Comparison of ENCODE assay signal across 20 cellular contexts in genomic region chr19:41339936-41340335, GRCh38. TPM values are rescaled to one million over a fixed set of nuclear protein-coding genes. Genes with fewer than 3 reads are reported as not detected.
A peak's percentile ranks its signal among the peaks of the same experiment; 100 is the strongest.
DNase-seq lines count a peak whose midpoint lies in the region; ATAC-seq, FAIRE-seq and TF ChIP-seq lines count a peak whose summit lies in the region.
"Had no signal": no experiment of that assay in that cellular context is flagged by ENCODE, and none has a peak within 500 bp of the region (broad histone marks: within the 10 kb centered on the region; RNA-seq: fewer than 3 reads in every experiment).

No MANE protein-coding gene starts in this region.

- ATAC-seq in IMR-90 (ENCODE audit: low read depth) = peak; percentile 62
- ATAC-seq in GM19395 (IDR thresholded peaks at IDR 0.05; ENCODE audit: unreplicated experiment) = no peak
- no peak for ATAC-seq in foreskin keratinocyte
- ATAC-seq: left colon had no signal

- no TSS peak for BruUV-seq in IMR-90 (replicated peaks; lab: Mats Ljungman, UMichigan)

- H3K79me1 ChIP-seq in IMR-90 (ENCODE audit: low read depth in 1 of 2, low read length in 2 of 2) = peaks cover 16 to 47% of the 10 kb centered on the region in 2 experiments

- no peak overlapping the region for H4K8ac ChIP-seq in IMR-90 (ENCODE audit: low read depth in 2 of 2, low read length in 2 of 2)

- H3K79me2 ChIP-seq in astrocyte (ENCODE audit: insufficient read depth, low read length) = peaks cover 18% of the 10 kb centered on the region

- H2BK15ac ChIP-seq in IMR-90 (ENCODE audit: low read depth, low read length) = no peak overlapping the region

- H3K36me3 ChIP-seq in CD4-positive, alpha-beta memory T cell (ENCODE audit: insufficient read depth, low read length) = peaks cover 66% of the 10 kb centered on the region
- H3K36me3 ChIP-seq in IMR-90 (ENCODE audit: control insufficient read depth, insufficient read depth, low read length) (peaks cover 54% of the 10 kb centered on the region), astrocyte (ENCODE audit: insufficient read depth, low read length) (peaks cover 30% of the 10 kb centered on the region), mesodermal cell (ENCODE audit: control insufficient read depth, insufficient read depth, low read length) (peaks cover 90% of the 10 kb centered on the region), prostate gland (no peaks in the 10 kb centered on the region)
- H3K36me3 ChIP-seq: transverse colon had no signal

- H3K4me3 ChIP-seq in CD4-positive, alpha-beta memory T cell (ENCODE audit: low read length in 2 of 2) = no peak overlapping the region
- H3K4me3 ChIP-seq in IMR-90 (ENCODE audit: insufficient read depth, low read depth, low read length) (no peak overlapping the region), astrocyte (ENCODE audit: insufficient read depth, low read depth, low read length) (no peak overlapping the region), mesodermal cell (ENCODE audit: extremely low read depth, insufficient read depth, low read length, poor library complexity, severe bottlenecking) (no peak overlapping the region), lower leg skin (ENCODE audit: low read depth, poor library complexity, severe bottlenecking) (no peak overlapping the region), prostate gland (no peak overlapping the region)
- H3K4me3 ChIP-seq: right atrium auricular region, transverse colon had no signal

- no peaks in the 10 kb centered on the region; the same call in 1 of the 2 replicates for H3K9me1 ChIP-seq in IMR-90 (ENCODE audit: insufficient read depth, low read length)

- H2AK9ac ChIP-seq in IMR-90 (replicated peaks; ENCODE audit: low read depth, low read length, poor library complexity) = no peak overlapping the region

- H3K23ac ChIP-seq in IMR-90 (ENCODE audit: low read depth, low read length) = no peak overlapping the region

- peak overlapping the region in 1 of 8 donors; percentile 47 for H3K4me3 Mint-ChIP-seq in CD4-positive, alpha-beta memory T cell
- peak overlapping the region; percentile 69 for H3K4me3 Mint-ChIP-seq in astrocyte (ENCODE audit: unreplicated experiment)
- H3K4me3 Mint-ChIP-seq: activated CD4-positive, alpha-beta T cell treated with anti-CD3 and anti-CD28 coated beads, Interleukin-2, amount 10 ng/mL, durations not matched to agents 7 days and 5 days had no signal

- H4K20me1 ChIP-seq in IMR-90 (ENCODE audit: insufficient read depth, low read length) (peaks cover 30% of the 10 kb centered on the region), astrocyte (ENCODE audit: insufficient read depth, low read length) (peaks cover 70% of the 10 kb centered on the region)

- H3K4me1 ChIP-seq in CD4-positive, alpha-beta memory T cell (ENCODE audit: insufficient read depth, low read length) = peaks cover 43% of the 10 kb centered on the region
- H3K4me1 ChIP-seq in IMR-90 (ENCODE audit: control insufficient read depth, insufficient read depth, low read length) (no peaks in the 10 kb centered on the region), astrocyte (ENCODE audit: insufficient read depth, low read length) (no peaks in the 10 kb centered on the region), mesodermal cell (ENCODE audit: control insufficient read depth, insufficient read depth, low read length, poor library complexity, severe bottlenecking) (peaks cover 3% of the 10 kb centered on the region), prostate gland (replicated peaks) (no peaks in the 10 kb centered on the region), foreskin keratinocyte (no peaks in the 10 kb centered on the region)
- H3K4me1 ChIP-seq: right atrium auricular region had no signal

- no peaks in the 10 kb centered on the region for H3K27me3 ChIP-seq in CD4-positive, alpha-beta memory T cell (ENCODE audit: insufficient read depth, low read length)
- H3K27me3 ChIP-seq in IMR-90 (ENCODE audit: control insufficient read depth, insufficient read depth, low read length) = no peaks in the 10 kb centered on the region
- H3K27me3 ChIP-seq in astrocyte (ENCODE audit: insufficient read depth, low read length) = no peaks in the 10 kb centered on the region
- no peaks in the 10 kb centered on the region for H3K27me3 ChIP-seq in prostate gland (replicated peaks; ENCODE audit: insufficient read depth)
- H3K27me3 ChIP-seq in foreskin keratinocyte = no peaks in the 10 kb centered on the region
- H3K27me3 ChIP-seq: right atrium auricular region, transverse colon had no signal

- peak; percentile 26 for FAIRE-seq in astrocyte (lab: Jason Lieb, UNC)

- peak overlapping the region; percentile 42 to 79 (median 48) for H3K27ac Mint-ChIP-seq in CD4-positive, alpha-beta memory T cell
- peak overlapping the region; percentile 92 for H3K27ac Mint-ChIP-seq in astrocyte (ENCODE audit: unreplicated experiment)
- H3K27ac Mint-ChIP-seq: activated CD4-positive, alpha-beta T cell treated with anti-CD3 and anti-CD28 coated beads, Interleukin-2, amount 10 ng/mL, durations not matched to agents 7 days and 5 days had no signal

- H2AK5ac ChIP-seq in IMR-90 (ENCODE audit: low read depth, low read length) = no peak overlapping the region

- H4K5ac ChIP-seq in IMR-90 (ENCODE audit: low read depth, low read length) = no peak overlapping the region

- no peak overlapping the region for H3K56ac ChIP-seq in IMR-90 (ENCODE audit: extremely low read depth, insufficient read depth, low read length)

- intact Hi-C loops in CD4-positive, alpha-beta memory T cell (cut with micrococcal nuclease) = loop anchor here (1.0 kb wide), 1 partner anchor 12 kb away; no protein-coding TSS in a partner anchor
- intact Hi-C loops in IMR-90 (cut with micrococcal nuclease) = no loop called here
- intact Hi-C loops in lower leg skin (cut with DNase I; ENCODE audit: low total_unique reads) = no loop called here
- intact Hi-C loops in prostate gland (cut with DNase I) = no loop called here

- peaks cover 36 to 75% of the 10 kb centered on the region in 2 donors for H3K36me3 Mint-ChIP-seq in CD4-positive, alpha-beta memory T cell
- H3K36me3 Mint-ChIP-seq in astrocyte (ENCODE audit: low read depth, unreplicated experiment) = peaks cover 18% of the 10 kb centered on the region

- H3K4me1 Mint-ChIP-seq in CD4-positive, alpha-beta memory T cell = peaks cover 26 to 68% (median 40%) of the 10 kb centered on the region in 4 donors
- H3K4me1 Mint-ChIP-seq in astrocyte (ENCODE audit: low read depth, unreplicated experiment) = peaks cover 4% of the 10 kb centered on the region

- TF ChIP-seq POLR2A in IMR-90 (IDR thresholded peaks at IDR 0.05; ENCODE audit: low read depth, low read length) (no peak), lower leg skin (IDR thresholded peaks at IDR 0.05) (no peak), prostate gland (IDR thresholded peaks at IDR 0.05) (no peak)

- no peak overlapping the region for H3K14ac ChIP-seq in IMR-90 (replicated peaks; ENCODE audit: low read depth, low read length)

- in situ Hi-C loops in IMR-90 (cut with MboI; ENCODE audit: low sequenced_read_pairs) = no loop called here

- no peaks in the 10 kb centered on the region for H3K9me3 Mint-ChIP-seq in CD4-positive, alpha-beta memory T cell
- H3K9me3 Mint-ChIP-seq in astrocyte (ENCODE audit: unreplicated experiment) = no peaks in the 10 kb centered on the region
- H3K9me3 Mint-ChIP-seq: activated CD4-positive, alpha-beta T cell treated with anti-CD3 and anti-CD28 coated beads, Interleukin-2, amount 10 ng/mL, durations not matched to agents 7 days and 5 days; naive B cell had no signal

- H2BK120ac ChIP-seq in IMR-90 (ENCODE audit: low read depth, low read length) = no peak overlapping the region

- H3K18ac ChIP-seq in IMR-90 (ENCODE audit: low read depth, low read length) = no peak overlapping the region

- H4K91ac ChIP-seq in IMR-90 (ENCODE audit: insufficient read depth, low read depth, low read length) = no peak overlapping the region

- CTCF ChIA-PET in CD4-positive, alpha-beta memory T cell (lab: Charles Lee; ENCODE audit: partially characterized antibody) = interaction anchor here (4.3 kb wide), 1 partner anchor 12 kb away, joined by 19 read pairs; no protein-coding TSS in a partner anchor
- CTCF ChIA-PET in IMR-90 (lab: Yijun Ruan, JAX) = no interaction called here

- no peak overlapping the region for H3K4ac ChIP-seq in IMR-90 (ENCODE audit: low read depth, low read length)

- H3K27ac ChIP-seq in CD4-positive, alpha-beta memory T cell (ENCODE audit: low read depth, low read length) = no peak overlapping the region
- H3K27ac ChIP-seq in IMR-90 (ENCODE audit: insufficient read depth, low read length) = no peak overlapping the region
- no peak overlapping the region for H3K27ac ChIP-seq in astrocyte (ENCODE audit: low read depth, low read length)
- peak overlapping the region; percentile 36 for H3K27ac ChIP-seq in mesodermal cell (ENCODE audit: low read depth, low read length, severe bottlenecking)
- H3K27ac ChIP-seq in prostate gland = no peak overlapping the region
- H3K27ac ChIP-seq in foreskin keratinocyte = no peak overlapping the region
- H3K27ac ChIP-seq: C4-2B, right atrium auricular region, transverse colon had no signal

- H2BK20ac ChIP-seq in IMR-90 (ENCODE audit: low read depth, low read length) = no peak overlapping the region

- no peak overlapping the region for H2AFZ ChIP-seq in IMR-90 (replicated peaks; ENCODE audit: low read length, poor library complexity)
- H2AFZ ChIP-seq in astrocyte (ENCODE audit: low read depth, low read length) = no peak overlapping the region

- H2BK5ac ChIP-seq in IMR-90 (ENCODE audit: low read depth, low read length, poor library complexity, severe bottlenecking) = no peak overlapping the region

- no peaks in the 10 kb centered on the region for H3K27me3 Mint-ChIP-seq in CD4-positive, alpha-beta memory T cell
- H3K27me3 Mint-ChIP-seq in astrocyte (ENCODE audit: low read depth, unreplicated experiment) = no peaks in the 10 kb centered on the region
- H3K27me3 Mint-ChIP-seq: activated CD4-positive, alpha-beta T cell treated with anti-CD3 and anti-CD28 coated beads, Interleukin-2, amount 10 ng/mL, durations not matched to agents 7 days and 5 days; naive B cell had no signal

- no peak overlapping the region for H3K4me2 ChIP-seq in IMR-90 (ENCODE audit: low read depth, low read length)
- H3K4me2 ChIP-seq in astrocyte (ENCODE audit: low read length) = no peak overlapping the region

- no peak for TF ChIP-seq RAD21 in IMR-90 (IDR thresholded peaks at IDR 0.05; ENCODE audit: low read length)

- TF ChIP-seq CTCF in IMR-90 (conservative IDR thresholded peaks at IDR 0.05; ENCODE audit: low read depth, low read length) = no peak
- no peak for TF ChIP-seq CTCF in astrocyte (IDR thresholded peaks at IDR 0.05; ENCODE audit: insufficient read depth, low read depth, low read length)
- TF ChIP-seq CTCF in lower leg skin (IDR thresholded peaks at IDR 0.05) = no peak
- TF ChIP-seq CTCF in prostate gland (IDR thresholded peaks at IDR 0.05) = no peak
- no peak for TF ChIP-seq CTCF in foreskin keratinocyte (conservative IDR thresholded peaks at IDR 0.05)

- no peak for DNase-seq in CD4-positive, alpha-beta memory T cell
- DNase-seq in IMR-90 (peak; percentile 61), astrocyte (ENCODE audit: low read depth) (peak; percentile 48), lower leg skin (ENCODE audit: low spot score in 2 of 2) (no peak), prostate gland (ENCODE audit: low spot score) (no peak), foreskin keratinocyte (no peak)
- DNase-seq: activated CD4-positive, alpha-beta T cell treated with anti-CD3 and anti-CD28 coated beads, Interleukin-2, amount 10 ng/mL, durations not matched to agents 7 days and 5 days; GF-D8; GOT3; head of caudate nucleus; left colon; naive B cell; NCI-H1694; NCI-H526 treated with DMSO at 0.1 percent for 48 hours; stimulated activated CD4-positive, alpha-beta T cell treated with anti-CD3 and anti-CD28 coated beads, Interleukin-1b, Interleukin-23, amount 100 ng/mL, for 48 hours; transverse colon had no signal

- dilution Hi-C loops in IMR-90 (cut with HindIII; ENCODE audit: low sequenced_read_pairs, unreplicated experiment) = no loop called here

- no peaks in the 10 kb centered on the region for H3K9me3 ChIP-seq in CD4-positive, alpha-beta memory T cell (ENCODE audit: control insufficient read depth in 1 of 2, low read length in 2 of 2)
- H3K9me3 ChIP-seq in IMR-90 (ENCODE audit: control insufficient read depth, insufficient read depth, low read length) (no peaks in the 10 kb centered on the region), astrocyte (ENCODE audit: insufficient read depth, low read depth, low read length) (no peaks in the 10 kb centered on the region), mesodermal cell (ENCODE audit: control insufficient read depth, low read length) (no peaks in the 10 kb centered on the region), prostate gland (no peaks in the 10 kb centered on the region)
- H3K9me3 ChIP-seq: right atrium auricular region, transverse colon had no signal

- 96% methylated on average over 4 of the region's 5 CpGs; no CpG with 5 or more reads in 1 of the 2 experiments for WGBS in IMR-90 (ENCODE audit: extremely low coverage in 2 of 2, insufficient read length in 1 of 2), 2 experiments
- WGBS in mesodermal cell (ENCODE audit: insufficient coverage in 2 of 2), 2 experiments = 78 to 82% methylated on average over 4 to 5 of the region's 5 CpGs
- WGBS in lower leg skin, 2 donors = 94 to 96% methylated on average over 5 of the region's 5 CpGs
- WGBS in prostate gland = 99% methylated on average over 5 of the region's 5 CpGs

- H3K9ac ChIP-seq in IMR-90 (ENCODE audit: low read depth, low read length) (no peak overlapping the region), astrocyte (ENCODE audit: low read length) (no peak overlapping the region)

- POLR2A ChIA-PET in CD4-positive, alpha-beta memory T cell (lab: Charles Lee; ENCODE audit: partially characterized antibody) = interaction anchor here (1.0 to 1.6 kb wide), 3 partner anchors 9 to 76 kb away, joined by 4 read pairs; partner anchors contain the start of gene HNRNPUL1
- POLR2A ChIA-PET in IMR-90 (lab: Charles Lee; ENCODE audit: unreplicated experiment) = no interaction called here

RNA-seq across cellular contexts. Expression of gene TGFB1, which starts 13.8 kb away (rescaled TPM):
- 100 to 1,000 TPM; 136 to 143 TPM for total RNA-seq in CD4-positive, alpha-beta memory T cell
- 10 to 100 TPM; 28.1 to 83.7 TPM for polyA plus RNA-seq in CD4-positive, alpha-beta memory T cell
- total RNA-seq in IMR-90 (2012; rRNA removed) (3.2 and 3.9 TPM in 2 replicates), astrocyte (155 and 199 TPM in 2 replicates), lower leg skin (10 to 100 TPM; 11.4 to 26.9 (median 22.2) TPM), prostate gland (10 to 100 TPM in 1 of 2 donors, 1 to 10 TPM in 1; 9.7 to 32.4 TPM), foreskin keratinocyte (26.8 and 26.9 TPM in 2 replicates)
- polyA plus RNA-seq in IMR-90 (2012; rRNA removed) (26.7 and 27.8 TPM in 2 replicates), foreskin keratinocyte (51.3 and 52.5 TPM in 2 replicates)
- 26.6 and 36.6 TPM in 2 replicates for polyA plus RNA-seq in IMR-90 (2012; cell fraction: cytosol; rRNA removed)
- 47.5 and 90.5 TPM in 2 replicates for polyA plus RNA-seq in IMR-90 (2012; cell fraction: nucleus; rRNA removed; ENCODE audit: low replicate concordance)
- 344 TPM for polyA plus RNA-seq in mesodermal cell (2013, experiment 1 of 2)
- polyA plus RNA-seq in mesodermal cell (2013, experiment 2 of 2) = 264 TPM

RNA-seq across cellular contexts. Expression of gene B9D2, which starts 24.0 kb away (rescaled TPM):
- total RNA-seq in CD4-positive, alpha-beta memory T cell = 10 to 100 TPM; 11.6 to 15.2 TPM
- 10 to 100 TPM; 12.9 to 22.4 TPM for polyA plus RNA-seq in CD4-positive, alpha-beta memory T cell
- total RNA-seq in IMR-90 (2012; rRNA removed) (4.7 and 6.1 TPM in 2 replicates), astrocyte (5.5 and 5.9 TPM in 2 replicates), lower leg skin (1 to 10 TPM; 1.7 to 3.7 (median 2.5) TPM), prostate gland (10 to 100 TPM; 10.7 to 17.1 TPM), foreskin keratinocyte (4.4 and 5.8 TPM in 2 replicates)
- polyA plus RNA-seq in IMR-90 (2012; rRNA removed) (9.7 and 11.5 TPM in 2 replicates), foreskin keratinocyte (6.7 and 8.5 TPM in 2 replicates)
- polyA plus RNA-seq in IMR-90 (2012; cell fraction: cytosol; rRNA removed) = 10.3 and 13.1 TPM in 2 replicates
- polyA plus RNA-seq in IMR-90 (2012; cell fraction: nucleus; rRNA removed; ENCODE audit: low replicate concordance) = 4.0 and 7.2 TPM in 2 replicates
- 5.7 TPM for polyA plus RNA-seq in mesodermal cell (2013, experiment 1 of 2)
- polyA plus RNA-seq in mesodermal cell (2013, experiment 2 of 2) = 6.2 TPM

RNA-seq across cellular contexts. Expression of gene CCDC97, which starts 30.0 kb away (rescaled TPM):
- 10 to 100 TPM; 56.4 to 61.4 TPM for total RNA-seq in CD4-positive, alpha-beta memory T cell
- polyA plus RNA-seq in CD4-positive, alpha-beta memory T cell = 10 to 100 TPM; 23.2 to 32.3 TPM
- 4.1 and 5.8 TPM in 2 replicates for total RNA-seq in IMR-90 (2012; rRNA removed)
- 11.0 and 11.9 TPM in 2 replicates for polyA plus RNA-seq in IMR-90 (2012; rRNA removed)
- 8.9 and 11.5 TPM in 2 replicates for polyA plus RNA-seq in IMR-90 (2012; cell fraction: cytosol; rRNA removed)
- 14.3 and 15.7 TPM in 2 replicates for polyA plus RNA-seq in IMR-90 (2012; cell fraction: nucleus; rRNA removed; ENCODE audit: low replicate concordance)
- total RNA-seq in astrocyte = 15.2 and 18.1 TPM in 2 replicates
- polyA plus RNA-seq in mesodermal cell (2013, experiment 1 of 2) = 14.6 TPM
- 13.1 TPM for polyA plus RNA-seq in mesodermal cell (2013, experiment 2 of 2)
- 10 to 100 TPM; 11.6 to 19.6 (median 13.7) TPM for total RNA-seq in lower leg skin
- 10 to 100 TPM; 21.0 to 34.4 TPM for total RNA-seq in prostate gland
- total RNA-seq in foreskin keratinocyte = 10.5 and 11.9 TPM in 2 replicates
- 13.5 and 14.5 TPM in 2 replicates for polyA plus RNA-seq in foreskin keratinocyte

RNA-seq across cellular contexts. Expression of gene TMEM91, which starts 36.4 kb away (rescaled TPM):
- 10 to 100 TPM; 14.3 to 16.1 TPM for total RNA-seq in CD4-positive, alpha-beta memory T cell
- polyA plus RNA-seq in CD4-positive, alpha-beta memory T cell = 1 to 10 TPM; 4.8 to 4.9 TPM
- 1.4 and 1.9 TPM in 2 replicates for total RNA-seq in IMR-90 (2012; rRNA removed)
- 4.8 and 5.5 TPM in 2 replicates for polyA plus RNA-seq in IMR-90 (2012; rRNA removed)
- 4.8 and 7.3 TPM in 2 replicates for polyA plus RNA-seq in IMR-90 (2012; cell fraction: cytosol; rRNA removed)
- polyA plus RNA-seq in IMR-90 (2012; cell fraction: nucleus; rRNA removed; ENCODE audit: low replicate concordance) = 28.2 and 31.9 TPM in 2 replicates
- total RNA-seq in astrocyte = 7.4 and 8.9 TPM in 2 replicates
- polyA plus RNA-seq in mesodermal cell (2013, experiment 1 of 2) = 11.1 TPM
- polyA plus RNA-seq in mesodermal cell (2013, experiment 2 of 2) = 7.8 TPM
- 100 to 1,000 TPM in 1 of 4 donors, 10 to 100 TPM in 3; 25.4 to 115 (median 54.9) TPM for total RNA-seq in lower leg skin
- 10 to 100 TPM; 15.7 to 19.7 TPM for total RNA-seq in prostate gland
- 3.2 and 4.0 TPM in 2 replicates for total RNA-seq in foreskin keratinocyte
- polyA plus RNA-seq in foreskin keratinocyte = 3.8 and 4.9 TPM in 2 replicates

RNA-seq across cellular contexts. Expression of gene EXOSC5, which starts 57.2 kb away (rescaled TPM):
- 10 to 100 TPM; 18.2 to 23.0 TPM for total RNA-seq in CD4-positive, alpha-beta memory T cell
- polyA plus RNA-seq in CD4-positive, alpha-beta memory T cell = 10 to 100 TPM; 46.4 to 58.6 TPM
- total RNA-seq in IMR-90 (2012; rRNA removed) (11.4 and 19.0 TPM in 2 replicates), astrocyte (18.3 and 19.8 TPM in 2 replicates), lower leg skin (10 to 100 TPM; 28.6 to 34.5 (median 28.9) TPM), prostate gland (10 to 100 TPM; 29.6 to 34.0 TPM), foreskin keratinocyte (19.6 and 22.7 TPM in 2 replicates)
- polyA plus RNA-seq in IMR-90 (2012; rRNA removed) (25.2 and 34.0 TPM in 2 replicates), foreskin keratinocyte (30.2 and 35.9 TPM in 2 replicates)
- 26.6 and 36.2 TPM in 2 replicates for polyA plus RNA-seq in IMR-90 (2012; cell fraction: cytosol; rRNA removed)
- 7.0 and 16.4 TPM in 2 replicates for polyA plus RNA-seq in IMR-90 (2012; cell fraction: nucleus; rRNA removed; ENCODE audit: low replicate concordance)
- 20.8 TPM for polyA plus RNA-seq in mesodermal cell (2013, experiment 1 of 2)
- 17.5 TPM for polyA plus RNA-seq in mesodermal cell (2013, experiment 2 of 2)

Comparison
In these comparisons a context has a peak if more than half of its experiments do, and no peak if none do; other contexts are left out.
1. DNase-seq: peak in IMR-90 (single experiment) and astrocyte (single experiment); none in CD4-positive, alpha-beta memory T cell (0 of 5), lower leg skin (0 of 2), prostate gland (single experiment) and foreskin keratinocyte (0 of 2).